8 cellular contexts compared by ENCODE assay signal in genomic region chr13:107867701-107868661, GRCh38.
DNase-seq lines count a peak whose midpoint lies in the region; ATAC-seq and TF ChIP-seq lines count a peak whose summit lies in the region.

No MANE protein-coding gene starts in this region.

- peak overlapping the region; percentile 96 for H4K91ac ChIP-seq in mesenchymal stem cell (ENCODE audit: low read length)

- H2AFZ ChIP-seq in mesenchymal stem cell (ENCODE audit: low read depth, low read length) = peak overlapping the region; percentile 18
- H2AFZ ChIP-seq in Karpas-422 (ENCODE audit: low read length) = no peak overlapping the region

- peak overlapping the region in 1 of 2 experiments; percentile 73 for H3K14ac ChIP-seq in mesenchymal stem cell (ENCODE audit: low read length in 2 of 2)

- no peaks in the 10 kb centered on the region for H4K20me1 ChIP-seq in Karpas-422 (ENCODE audit: insufficient read depth, low read depth, low read length)

- H3K27me3 ChIP-seq in cardiac muscle cell (peaks cover 48% of the 10 kb centered on the region), colonic mucosa (peaks cover 25% of the 10 kb centered on the region), mesenchymal stem cell (ENCODE audit: control insufficient read depth in 1 of 2, insufficient read depth in 1 of 2, low read length in 2 of 2) (peaks cover 0 to 47% of the 10 kb centered on the region in 2 experiments), Karpas-422 (ENCODE audit: low read length) (no peaks in the 10 kb centered on the region)

- H3K4me2 ChIP-seq in mesenchymal stem cell (ENCODE audit: low read length, poor library complexity, severe bottlenecking) (peak overlapping the region; percentile 98), Karpas-422 (ENCODE audit: low read depth, low read length, poor library complexity, severe bottlenecking) (no peak overlapping the region)

- H3K27ac Mint-ChIP-seq in type B pancreatic cell (no peak overlapping the region), T-helper 17 cell (no peak overlapping the region)

- no peak overlapping the region for H3K9ac ChIP-seq in colonic mucosa (ENCODE audit: low read depth in 2 of 2, low read length in 2 of 2)
- H3K9ac ChIP-seq in mesenchymal stem cell (ENCODE audit: low read length) = no peak overlapping the region
- H3K9ac ChIP-seq in Karpas-422 (ENCODE audit: low read length) = no peak overlapping the region

- no peak overlapping the region for H3K27ac ChIP-seq in cardiac muscle cell
- H3K27ac ChIP-seq in colonic mucosa = no peak overlapping the region
- H3K27ac ChIP-seq in mesenchymal stem cell (ENCODE audit: low read length, poor library complexity, severe bottlenecking) = peak overlapping the region; percentile 33
- H3K27ac ChIP-seq in Karpas-422 (ENCODE audit: low read length) = no peak overlapping the region

- WGBS in mesenchymal stem cell = under 1% methylated on average over 73 of the region's 81 CpGs

- H3K18ac ChIP-seq in mesenchymal stem cell (ENCODE audit: low read depth in 1 of 2, low read length in 2 of 2) = peak overlapping the region; percentile 84 to 88

- H3K4me3 ChIP-seq in cardiac muscle cell = peak overlapping the region; percentile 58
- H3K4me3 ChIP-seq in colonic mucosa = peak overlapping the region; percentile 9
- H3K4me3 ChIP-seq in mesenchymal stem cell (ENCODE audit: insufficient read depth in 1 of 2, low read depth in 1 of 2, low read length in 2 of 2) = peak overlapping the region; percentile 77 to 93
- no peak overlapping the region for H3K4me3 ChIP-seq in Karpas-422 (ENCODE audit: low read length)

- H3K9me3 ChIP-seq in cardiac muscle cell (ENCODE audit: low read depth) (no peaks in the 10 kb centered on the region), colonic mucosa (no peaks in the 10 kb centered on the region), mesenchymal stem cell (ENCODE audit: control insufficient read depth, low read length) (no peaks in the 10 kb centered on the region), Karpas-422 (ENCODE audit: low read length) (peaks cover 11% of the 10 kb centered on the region), T-helper 17 cell (ENCODE audit: control insufficient read depth, low read length, poor library complexity, severe bottlenecking) (no peaks in the 10 kb centered on the region)

- ATAC-seq in T-helper 17 cell = no peak

- peaks cover 4% of the 10 kb centered on the region for H3K9me3 Mint-ChIP-seq in type B pancreatic cell

- H2BK5ac ChIP-seq in mesenchymal stem cell (ENCODE audit: low read depth, low read length, poor library complexity, severe bottlenecking) = peak overlapping the region; percentile 69

- H3K36me3 ChIP-seq in cardiac muscle cell = no peaks in the 10 kb centered on the region
- no peaks in the 10 kb centered on the region for H3K36me3 ChIP-seq in colonic mucosa
- no peaks in the 10 kb centered on the region for H3K36me3 ChIP-seq in mesenchymal stem cell (ENCODE audit: control insufficient read depth in 1 of 2, insufficient read depth in 2 of 2, low read depth in 1 of 2, low read length in 2 of 2)
- H3K36me3 ChIP-seq in Karpas-422 (ENCODE audit: insufficient read depth, low read length) = no peaks in the 10 kb centered on the region

- peaks cover 13% of the 10 kb centered on the region for H3K79me1 ChIP-seq in mesenchymal stem cell (replicated peaks; ENCODE audit: low read length, poor library complexity, severe bottlenecking)

- H3K4me3 Mint-ChIP-seq in type B pancreatic cell = peak overlapping the region; percentile 89
- H3K4me3 Mint-ChIP-seq in T-helper 17 cell = no peak overlapping the region

- peak overlapping the region; percentile 28 for H2BK15ac ChIP-seq in mesenchymal stem cell (ENCODE audit: low read depth, poor library complexity, severe bottlenecking)

- H2AK5ac ChIP-seq in mesenchymal stem cell (ENCODE audit: low read length, severe bottlenecking) = no peak overlapping the region

- H3K36me3 Mint-ChIP-seq in type B pancreatic cell (no peaks in the 10 kb centered on the region), T-helper 17 cell (ENCODE audit: low read depth) (peaks cover 5% of the 10 kb centered on the region)

- H3K4ac ChIP-seq in mesenchymal stem cell (ENCODE audit: low read depth in 1 of 2, low read length in 2 of 2) = peak overlapping the region; percentile 35 to 78

- H3K4me1 ChIP-seq in cardiac muscle cell (ENCODE audit: low read depth) (no peaks in the 10 kb centered on the region), colonic mucosa (no peaks in the 10 kb centered on the region), mesenchymal stem cell (ENCODE audit: control insufficient read depth, insufficient read depth, low read depth, low read length) (no peaks in the 10 kb centered on the region), Karpas-422 (ENCODE audit: low read length) (no peaks in the 10 kb centered on the region)

- no peaks in the 10 kb centered on the region for H3K9me2 ChIP-seq in Karpas-422 (replicated peaks; ENCODE audit: insufficient read depth, low read length)

- H3K27me3 Mint-ChIP-seq in type B pancreatic cell = peaks cover 76% of the 10 kb centered on the region
- peaks cover 34% of the 10 kb centered on the region for H3K27me3 Mint-ChIP-seq in T-helper 17 cell

- H3K79me2 ChIP-seq in Karpas-422 (ENCODE audit: low read length) = no peaks in the 10 kb centered on the region

- DNase-seq in cardiac muscle cell (ENCODE audit: low read depth in 1 of 2, low spot score in 1 of 2) (peak; percentile 52 to 70), cardiac septum (ENCODE audit: low spot score) (no peak), NCI-H748 treated with DMSO at 0.1 percent for 48 hours (lab: John Stamatoyannopoulos, UW) (peak; percentile 66), colonic mucosa (no peak), mesenchymal stem cell (peak; percentile 76), type B pancreatic cell (ENCODE audit: extremely low spot score, unreplicated experiment) (peak; percentile 77), Karpas-422 (no peak), T-helper 17 cell (no peak)

- peaks cover 9% of the 10 kb centered on the region for H3K4me1 Mint-ChIP-seq in type B pancreatic cell (ENCODE audit: unreplicated experiment)
- no peaks in the 10 kb centered on the region for H3K4me1 Mint-ChIP-seq in T-helper 17 cell

- H2BK120ac ChIP-seq in mesenchymal stem cell (ENCODE audit: low read depth, low read length) = peak overlapping the region; percentile 73

- H2BK12ac ChIP-seq in mesenchymal stem cell (ENCODE audit: low read length in 2 of 2) = peak overlapping the region; percentile 39 to 70

- H3K23ac ChIP-seq in mesenchymal stem cell (ENCODE audit: low read length in 2 of 2) = peak overlapping the region; percentile 92 to 96

- TF ChIP-seq CTCF in cardiac muscle cell (IDR thresholded peaks at IDR 0.05; ENCODE audit: low read depth, low read length) (peak; percentile 59), colonic mucosa (IDR thresholded peaks at IDR 0.05) (no peak), type B pancreatic cell (conservative IDR thresholded peaks at IDR 0.05) (peak; percentile 71)

- H4K8ac ChIP-seq in mesenchymal stem cell (ENCODE audit: low read length) = peak overlapping the region; percentile 92

- intact Hi-C loops in cardiac septum (cut with DNase I) (loop anchor here (10.0 kb wide), 2 partner anchors 223 to 653 kb away; no protein-coding TSS in a partner anchor), colonic mucosa (cut with DNase I) (no loop called here)

Comparison
In these comparisons a context has a peak if more than half of its experiments do, and no peak if none do; other contexts are left out.
1. DNase-seq: peak in cardiac muscle cell (2 of 2), NCI-H748 treated with DMSO at 0.1 percent for 48 hours (single experiment), mesenchymal stem cell (single experiment) and type B pancreatic cell (single experiment); none in cardiac septum (single experiment), colonic mucosa (single experiment), Karpas-422 (single experiment) and T-helper 17 cell (0 of 3).